Comparison of ENCODE assay signal across 10 cellular contexts in the genomic region with DNA sequence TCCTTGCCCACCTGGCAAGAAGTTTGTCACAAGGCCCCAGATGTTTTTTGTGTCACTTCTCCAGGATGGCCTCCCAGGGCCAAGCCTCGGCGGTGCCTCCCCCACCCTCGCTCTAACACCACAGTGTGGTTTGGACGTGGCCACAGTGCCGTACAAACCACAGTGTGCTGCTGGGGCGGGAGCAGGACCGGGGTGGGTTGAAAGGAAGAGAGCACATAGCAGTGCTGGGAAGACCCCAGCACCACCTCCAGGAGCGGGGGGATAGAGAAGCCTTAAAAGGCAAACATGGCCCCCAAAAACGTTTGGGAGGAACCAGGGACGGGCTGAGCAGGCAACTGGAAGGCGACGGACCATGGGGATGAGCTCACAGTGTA. TPM values are rescaled to one million over a fixed set of nuclear protein-coding genes. Genes with fewer than 3 reads are reported as not detected.
DNase-seq lines count a peak whose midpoint lies in the region; TF ChIP-seq lines count a peak whose summit lies in the region.
"Had no signal": no experiment of that assay in that cellular context is flagged by ENCODE, and none has a peak within 500 bp of the region (broad histone marks: within the 10 kb centered on the region; RNA-seq: fewer than 3 reads in every experiment).

No MANE protein-coding gene starts in this region.

- peaks cover 76% of the 10 kb centered on the region for H3K4me1 Mint-ChIP-seq in dendritic cell treated with granulocyte-macrophage colony-stimulating factor and Interleukin-4, amounts not matched to agents 40 ng/mL and 50 ng/mL, for 4 days (ENCODE audit: low read depth)

- H3K27me3 ChIP-seq in BLaER1 (peaks cover 17% of the 10 kb centered on the region), Peyer's patch (no peaks in the 10 kb centered on the region), ovary (no peaks in the 10 kb centered on the region), SJCRH30 (no peaks in the 10 kb centered on the region)

- H3K9ac ChIP-seq in BLaER1 = peak overlapping the region; percentile 15; the same call in 1 of the 2 replicates

- TF ChIP-seq POLR2A in Peyer's patch (IDR thresholded peaks at IDR 0.05) = no peak
- TF ChIP-seq POLR2A in ovary (IDR thresholded peaks at IDR 0.05) = no peak

- H3K4me1 ChIP-seq in BLaER1 = peaks cover 80% of the 10 kb centered on the region
- H3K4me1 ChIP-seq in Peyer's patch = peaks cover 0 to 55% (median 19%) of the 10 kb centered on the region in 4 donors
- H3K4me1 ChIP-seq in ovary (ENCODE audit: insufficient read depth) = peaks cover 14% of the 10 kb centered on the region
- H3K4me1 ChIP-seq in SJCRH30 = no peaks in the 10 kb centered on the region

- H3K4me3 ChIP-seq in BLaER1 (no peak overlapping the region), Peyer's patch (peak overlapping the region in 1 of 4 donors; percentile 53), ovary (peak overlapping the region; percentile 63), SJCRH30 (no peak overlapping the region)

- H4K20me1 ChIP-seq in BLaER1 = no peaks in the 10 kb centered on the region

- no peak for TF ChIP-seq CTCF in Peyer's patch (IDR thresholded peaks at IDR 0.05)
- TF ChIP-seq CTCF in ovary (IDR thresholded peaks at IDR 0.05) = no peak

- H3K4me3 Mint-ChIP-seq in dendritic cell treated with granulocyte-macrophage colony-stimulating factor and Interleukin-4, amounts not matched to agents 40 ng/mL and 50 ng/mL, for 4 days = no peak overlapping the region

- no peaks in the 10 kb centered on the region for H3K9me3 ChIP-seq in BLaER1
- no peaks in the 10 kb centered on the region for H3K9me3 ChIP-seq in Peyer's patch
- no peaks in the 10 kb centered on the region for H3K9me3 ChIP-seq in ovary
- H3K9me3 ChIP-seq in SJCRH30 (replicated peaks) = no peaks in the 10 kb centered on the region

- H3K36me3 Mint-ChIP-seq in dendritic cell treated with granulocyte-macrophage colony-stimulating factor and Interleukin-4, amounts not matched to agents 40 ng/mL and 50 ng/mL, for 4 days (ENCODE audit: low read depth) = peaks cover 43% of the 10 kb centered on the region

- DNase-seq in Peyer's patch (no peak), ovary (peak in 2 of 5 donors; percentile 34 to 46), SJCRH30 (no peak), SHP77 (lab: John Stamatoyannopoulos, UW) (no peak), SKM-1 (lab: John Stamatoyannopoulos, UW; ENCODE audit: unreplicated experiment) (no peak)
- DNase-seq in stimulated activated CD4-positive, alpha-beta T cell treated with anti-CD3 and anti-CD28 coated beads, Interleukin-4, amount 100 ng/mL, for 24 hours = no peak
- DNase-seq: GOT3, SW 1271 had no signal

- TF ChIP-seq EP300 in ovary (IDR thresholded peaks at IDR 0.05) = no peak

- H3K27ac Mint-ChIP-seq in dendritic cell treated with granulocyte-macrophage colony-stimulating factor and Interleukin-4, amounts not matched to agents 40 ng/mL and 50 ng/mL, for 4 days = peak overlapping the region; percentile 100

- H3K27me3 Mint-ChIP-seq in dendritic cell treated with granulocyte-macrophage colony-stimulating factor and Interleukin-4, amounts not matched to agents 40 ng/mL and 50 ng/mL, for 4 days = peaks cover 44% of the 10 kb centered on the region

- 0 out of 2 replicates have a peak, but pooled peaks cover 8% of the 10 kb centered on the region for H3K36me3 ChIP-seq in BLaER1
- H3K36me3 ChIP-seq in Peyer's patch = no peaks in the 10 kb centered on the region
- H3K36me3 ChIP-seq in ovary = no peaks in the 10 kb centered on the region
- no peaks in the 10 kb centered on the region for H3K36me3 ChIP-seq in SJCRH30

- peak overlapping the region; percentile 92 for H3K4me2 ChIP-seq in BLaER1

- WGBS in ovary, 3 donors = 33 to 68% (median 39%) methylated on average over 12 of the region's 12 CpGs

- H3K27ac ChIP-seq in BLaER1 (peak overlapping the region; percentile 65), Peyer's patch (peak overlapping the region; percentile 62 to 82 (median 72)), ovary (peak overlapping the region; percentile 82 to 99), SJCRH30 (no peak overlapping the region)

- intact Hi-C loops in dendritic cell treated with granulocyte-macrophage colony-stimulating factor and Interleukin-4, amounts not matched to agents 40 ng/mL and 50 ng/mL, for 4 days (cut with micrococcal nuclease) = loop anchor here (10.0 kb wide), 1 partner anchor 373 kb away; a partner anchor contains a TSS
- intact Hi-C loops in ovary (cut with DNase I) = loop anchor here in 2 of 4 donors (10.0 kb wide), 2 partner anchors 263 to 1167 kb away; a partner anchor contains a TSS

- H3K9me3 Mint-ChIP-seq in dendritic cell treated with granulocyte-macrophage colony-stimulating factor and Interleukin-4, amounts not matched to agents 40 ng/mL and 50 ng/mL, for 4 days = no peaks in the 10 kb centered on the region

RNA-seq across cellular contexts. Expression of a gene that starts 5.0 kb away (rescaled TPM):
- total RNA-seq in Peyer's patch (1 to 10 TPM in 2 of 4 donors, under 1 TPM in 2; 0.57 to 9.9 (median 1.4) TPM), ovary (10 to 100 TPM in 1 of 7 donors, 1 to 10 TPM in 4, under 1 TPM in 2; 0.46 to 13.9 (median 3.5) TPM)
- polyA plus RNA-seq in ovary = 10 to 100 TPM in 1 of 2 donors, 1 to 10 TPM in 1; 6.2 to 13.7 TPM
- total RNA-seq in SJCRH30 (2014; rRNA removed; shearing (Covaris generic)) = 0.02 TPM in 1 of 2 replicates, not detected in the other

RNA-seq across cellular contexts. Expression of a gene that starts 5.4 kb away (rescaled TPM):
- total RNA-seq in Peyer's patch (100 to 1,000 TPM in 2 of 4 donors, 10 to 100 TPM in 2; 56.9 to 138 (median 109) TPM), ovary (100 to 1,000 TPM in 6 of 7 donors, 10 to 100 TPM in 1; 80.1 to 211 (median 179) TPM)
- 100 to 1,000 TPM; 192 to 295 TPM for polyA plus RNA-seq in ovary
- 97.2 and 103 TPM in 2 replicates for total RNA-seq in SJCRH30 (2014; rRNA removed; shearing (Covaris generic))

RNA-seq across cellular contexts. Expression of a gene that starts 18.0 kb away (rescaled TPM):
- total RNA-seq in Peyer's patch = 10 to 100 TPM in 1 of 4 donors, 1 to 10 TPM in 3; 7.5 to 16.4 (median 8.8) TPM
- 1 to 10 TPM in 4 of 7 donors, under 1 TPM in 3; 0.12 to 2.8 (median 1.2) TPM for total RNA-seq in ovary
- 1 to 10 TPM; 1.2 TPM for polyA plus RNA-seq in ovary
- 0.23 and 0.47 TPM in 2 replicates for total RNA-seq in SJCRH30 (2014; rRNA removed; shearing (Covaris generic))

RNA-seq across cellular contexts. Expression of a gene that starts 22.0 kb away (rescaled TPM):
- total RNA-seq in Peyer's patch (not detected), ovary (under 1 TPM in 3 of 7 donors, not detected in 4; 0.51 to 0.74 (median 0.62) TPM)
- under 1 TPM in 1 of 2 donors, not detected in 1; 0.05 TPM for polyA plus RNA-seq in ovary
- total RNA-seq in SJCRH30 (2014; rRNA removed; shearing (Covaris generic)) = not detected in 2 replicates

RNA-seq across cellular contexts. Expression of a gene that starts 26.1 kb away (rescaled TPM):
- total RNA-seq in Peyer's patch (1 to 10 TPM in 1 of 4 donors, under 1 TPM in 1, not detected in 2; 0.94 to 1.1 TPM), ovary (10 to 100 TPM in 1 of 7 donors, 1 to 10 TPM in 5, not detected in 1; 1.2 to 14.4 (median 2.9) TPM)
- polyA plus RNA-seq in ovary = 1 to 10 TPM in 1 of 2 donors, not detected in 1; 3.9 TPM
- not detected in 2 replicates for total RNA-seq in SJCRH30 (2014; rRNA removed; shearing (Covaris generic))
